36 cellular contexts compared by ENCODE assay signal in the genomic region with DNA sequence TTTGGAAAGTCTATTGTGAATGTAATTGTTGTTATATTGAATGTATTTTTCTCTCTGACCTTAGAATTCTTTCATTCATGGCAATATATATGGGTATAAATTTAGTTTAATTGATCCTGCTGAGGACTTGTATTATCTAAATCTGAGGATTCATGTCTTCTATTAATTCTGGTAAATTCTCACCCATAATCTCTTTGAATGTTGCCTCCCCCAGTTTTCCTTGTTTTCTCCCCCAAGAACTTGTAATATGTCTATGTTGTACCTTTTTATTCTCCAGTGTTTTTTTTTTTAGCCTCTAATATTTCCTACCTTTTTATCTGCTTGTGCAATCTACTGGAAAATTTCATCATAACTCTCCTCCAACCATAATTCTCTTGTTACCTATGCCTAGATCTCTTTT. TPM values are rescaled to one million over a fixed set of nuclear protein-coding genes. Genes with fewer than 3 reads are reported as not detected.
"Had no signal": no experiment of that assay in that cellular context is flagged by ENCODE, and none has a peak within 500 bp of the region (broad histone marks: within the 10 kb centered on the region; RNA-seq: fewer than 3 reads in every experiment).

No MANE protein-coding gene starts in this region.

- H3K27me3 ChIP-seq: ascending aorta had no signal

- H3K27ac ChIP-seq: ascending aorta, brain microvascular endothelial cell, cardiac muscle cell, VCaP had no signal

- ATAC-seq: activated CD8-positive, alpha-beta T cell treated with anti-CD3 and anti-CD28 coated beads for 36 hours; activated naive CD4-positive, alpha-beta T cell treated with anti-CD3 and anti-CD28 coated beads, Interleukin-2, amount 50 U/mL, for 72 hours; activated T-cell treated with anti-CD3 and anti-CD28 coated beads, Interleukin-2, amount 50 U/mL, for 4 hours; activated T-cell treated with anti-CD3 and anti-CD28 coated beads, Interleukin-2, amount 50 U/mL, for 72 hours; activated T-helper 17 cell treated with anti-CD3 and anti-CD28 coated beads, Interleukin-2, amount 50 U/mL, for 72 hours had no signal

- H3K36me3 ChIP-seq: ascending aorta, brain microvascular endothelial cell, cardiac muscle cell had no signal

- DNase-seq: activated B cell treated with CpG ODN at 0.5 μM for 24 hours; activated CD4-positive, alpha-beta memory T cell treated with anti-CD3 and anti-CD28 coated beads for 36 hours; activated CD4-positive, alpha-beta T cell treated with anti-CD3 and anti-CD28 coated beads for 4 hours; activated CD4-positive, alpha-beta T cell treated with anti-CD3 and anti-CD28 coated beads, Interleukin-2, amount 10 ng/mL, durations not matched to agents 24 days and 14 days; activated CD4-positive, alpha-beta T cell treated with anti-CD3 and anti-CD28 coated beads, Interleukin-2, amount 50 U/mL, for 1 hour; activated CD4-positive, alpha-beta T cell treated with anti-CD3 and anti-CD28 coated beads, Interleukin-2, amount 50 U/mL, for 4 hours; activated CD4-positive, CD25-positive, alpha-beta regulatory T cell treated with anti-CD3 and anti-CD28 coated beads, Interleukin-2, amount 50 U/mL, for 72 hours; activated CD8-positive, alpha-beta memory T cell treated with anti-CD3 and anti-CD28 coated beads, Interleukin-2, amount 50 U/mL, for 4 hours; activated CD8-positive, alpha-beta T cell treated with anti-CD3 and anti-CD28 coated beads for 36 hours; activated effector memory CD4-positive, alpha-beta T cell treated with anti-CD3 and anti-CD28 coated beads, Interleukin-2, amount 50 U/mL, for 16 hours; activated gamma-delta T cell treated with Interleukin-2 at 50 U/mL for 16 hours; activated naive CD4-positive, alpha-beta T cell; activated naive CD4-positive, alpha-beta T cell treated with anti-CD3 and anti-CD28 coated beads for 36 hours; activated naive CD4-positive, alpha-beta T cell treated with anti-CD3 and anti-CD28 coated beads, Interleukin-2, amount 50 U/mL, for 16 hours; activated naive CD8-positive, alpha-beta T cell treated with anti-CD3 and anti-CD28 coated beads for 36 hours; activated T-cell treated with anti-CD3 and anti-CD28 coated beads for 4 hours; activated T-cell treated with anti-CD3 and anti-CD28 coated beads, Interleukin-2, amount 50 U/mL, for 1 hour; activated T-cell treated with anti-CD3 and anti-CD28 coated beads, Interleukin-2, amount 50 U/mL, for 4 hours; activated T-cell treated with anti-CD3 and anti-CD28 coated beads, Interleukin-2, amount 50 U/mL, for 72 hours; amygdala; anterior cingulate cortex; brain microvascular endothelial cell; caudate nucleus; cerebellar nuclear complex; T-helper 1 cell; T-helper 2 cell; T-helper 9 cell had no signal

- H3K4me3 ChIP-seq: ascending aorta, cardiac muscle cell had no signal

- H3K4me1 ChIP-seq: ascending aorta had no signal

- H3K9me3 ChIP-seq: ascending aorta had no signal

RNA-seq across cellular contexts. Expression of a gene that starts 21.5 kb away (rescaled TPM):
- total RNA-seq: activated B cell treated with CpG ODN at 0.5 μM for 24 hours; activated CD4-positive, alpha-beta memory T cell treated with anti-CD3 and anti-CD28 coated beads for 36 hours; activated CD4-positive, alpha-beta T cell treated with anti-CD3 and anti-CD28 coated beads, Interleukin-2, amount 10 ng/mL, durations not matched to agents 24 days and 14 days; activated CD8-positive, alpha-beta memory T cell treated with anti-CD3 and anti-CD28 coated beads for 36 hours; activated CD8-positive, alpha-beta T cell treated with anti-CD3 and anti-CD28 coated beads for 36 hours; activated naive CD4-positive, alpha-beta T cell treated with anti-CD3 and anti-CD28 coated beads for 36 hours; activated naive CD4-positive, alpha-beta T cell treated with anti-CD3 and anti-CD28 coated beads, Interleukin-2, amount 50 U/mL, for 72 hours; activated naive CD8-positive, alpha-beta T cell treated with anti-CD3 and anti-CD28 coated beads for 36 hours; activated T-cell treated with anti-CD3 and anti-CD28 coated beads, Interleukin-2, amount 50 U/mL, for 4 hours; activated T-cell treated with anti-CD3 and anti-CD28 coated beads, Interleukin-2, amount 50 U/mL, for 72 hours; activated T-helper 1 cell treated with anti-CD3 and anti-CD28 coated beads, Interleukin-12 subunit alpha, Interleukin-12 subunit beta, Interleukin-2, Interleukin-4 antibody, amounts not matched to agents 30 ng/mL and 10 ng/mL and 1 ng/mL, durations not matched to agents 14 hours and 24 hours and 36 hours; activated T-helper 17 cell treated with anti-CD3 and anti-CD28 coated beads, Interleukin-2, amount 50 U/mL, for 72 hours; ascending aorta; bronchial epithelial cell; cardiac muscle cell; chondrocyte had no signal
- polyA plus RNA-seq: cardiac muscle cell had no signal

RNA-seq across cellular contexts. Expression of a gene that starts 37.6 kb away (rescaled TPM):
- total RNA-seq: activated B cell treated with CpG ODN at 0.5 μM for 24 hours; activated CD4-positive, alpha-beta memory T cell treated with anti-CD3 and anti-CD28 coated beads for 36 hours; activated CD4-positive, alpha-beta T cell treated with anti-CD3 and anti-CD28 coated beads, Interleukin-2, amount 10 ng/mL, durations not matched to agents 24 days and 14 days; activated CD8-positive, alpha-beta memory T cell treated with anti-CD3 and anti-CD28 coated beads for 36 hours; activated CD8-positive, alpha-beta T cell treated with anti-CD3 and anti-CD28 coated beads for 36 hours; activated naive CD4-positive, alpha-beta T cell treated with anti-CD3 and anti-CD28 coated beads for 36 hours; activated naive CD4-positive, alpha-beta T cell treated with anti-CD3 and anti-CD28 coated beads, Interleukin-2, amount 50 U/mL, for 72 hours; activated naive CD8-positive, alpha-beta T cell treated with anti-CD3 and anti-CD28 coated beads for 36 hours; activated T-cell treated with anti-CD3 and anti-CD28 coated beads, Interleukin-2, amount 50 U/mL, for 4 hours; activated T-cell treated with anti-CD3 and anti-CD28 coated beads, Interleukin-2, amount 50 U/mL, for 72 hours; activated T-helper 1 cell treated with anti-CD3 and anti-CD28 coated beads, Interleukin-12 subunit alpha, Interleukin-12 subunit beta, Interleukin-2, Interleukin-4 antibody, amounts not matched to agents 30 ng/mL and 10 ng/mL and 1 ng/mL, durations not matched to agents 14 hours and 24 hours and 36 hours; activated T-helper 17 cell treated with anti-CD3 and anti-CD28 coated beads, Interleukin-2, amount 50 U/mL, for 72 hours; ascending aorta; bronchial epithelial cell; cardiac muscle cell; chondrocyte had no signal
- polyA plus RNA-seq: cardiac muscle cell had no signal

RNA-seq across cellular contexts. Expression of a gene that starts 55.8 kb away (rescaled TPM):
- total RNA-seq: activated B cell treated with CpG ODN at 0.5 μM for 24 hours; activated CD4-positive, alpha-beta memory T cell treated with anti-CD3 and anti-CD28 coated beads for 36 hours; activated CD4-positive, alpha-beta T cell treated with anti-CD3 and anti-CD28 coated beads, Interleukin-2, amount 10 ng/mL, durations not matched to agents 24 days and 14 days; activated CD8-positive, alpha-beta memory T cell treated with anti-CD3 and anti-CD28 coated beads for 36 hours; activated CD8-positive, alpha-beta T cell treated with anti-CD3 and anti-CD28 coated beads for 36 hours; activated naive CD4-positive, alpha-beta T cell treated with anti-CD3 and anti-CD28 coated beads for 36 hours; activated naive CD4-positive, alpha-beta T cell treated with anti-CD3 and anti-CD28 coated beads, Interleukin-2, amount 50 U/mL, for 72 hours; activated naive CD8-positive, alpha-beta T cell treated with anti-CD3 and anti-CD28 coated beads for 36 hours; activated T-cell treated with anti-CD3 and anti-CD28 coated beads, Interleukin-2, amount 50 U/mL, for 4 hours; activated T-cell treated with anti-CD3 and anti-CD28 coated beads, Interleukin-2, amount 50 U/mL, for 72 hours; activated T-helper 1 cell treated with anti-CD3 and anti-CD28 coated beads, Interleukin-12 subunit alpha, Interleukin-12 subunit beta, Interleukin-2, Interleukin-4 antibody, amounts not matched to agents 30 ng/mL and 10 ng/mL and 1 ng/mL, durations not matched to agents 14 hours and 24 hours and 36 hours; activated T-helper 17 cell treated with anti-CD3 and anti-CD28 coated beads, Interleukin-2, amount 50 U/mL, for 72 hours; bronchial epithelial cell; cardiac muscle cell; chondrocyte had no signal
- polyA plus RNA-seq: cardiac muscle cell had no signal

RNA-seq across cellular contexts. Expression of a gene that starts 57.6 kb away (rescaled TPM):
- total RNA-seq: activated B cell treated with CpG ODN at 0.5 μM for 24 hours; activated CD4-positive, alpha-beta memory T cell treated with anti-CD3 and anti-CD28 coated beads for 36 hours; activated CD4-positive, alpha-beta T cell treated with anti-CD3 and anti-CD28 coated beads, Interleukin-2, amount 10 ng/mL, durations not matched to agents 24 days and 14 days; activated CD8-positive, alpha-beta memory T cell treated with anti-CD3 and anti-CD28 coated beads for 36 hours; activated CD8-positive, alpha-beta T cell treated with anti-CD3 and anti-CD28 coated beads for 36 hours; activated naive CD4-positive, alpha-beta T cell treated with anti-CD3 and anti-CD28 coated beads for 36 hours; activated naive CD4-positive, alpha-beta T cell treated with anti-CD3 and anti-CD28 coated beads, Interleukin-2, amount 50 U/mL, for 72 hours; activated naive CD8-positive, alpha-beta T cell treated with anti-CD3 and anti-CD28 coated beads for 36 hours; activated T-cell treated with anti-CD3 and anti-CD28 coated beads, Interleukin-2, amount 50 U/mL, for 4 hours; activated T-cell treated with anti-CD3 and anti-CD28 coated beads, Interleukin-2, amount 50 U/mL, for 72 hours; activated T-helper 1 cell treated with anti-CD3 and anti-CD28 coated beads, Interleukin-12 subunit alpha, Interleukin-12 subunit beta, Interleukin-2, Interleukin-4 antibody, amounts not matched to agents 30 ng/mL and 10 ng/mL and 1 ng/mL, durations not matched to agents 14 hours and 24 hours and 36 hours; activated T-helper 17 cell treated with anti-CD3 and anti-CD28 coated beads, Interleukin-2, amount 50 U/mL, for 72 hours; ascending aorta; bronchial epithelial cell; cardiac muscle cell; chondrocyte had no signal
- polyA plus RNA-seq: cardiac muscle cell had no signal
